ENCODE assay signal across 2 cellular contexts in genomic region chr7:5198741-5199140, GRCh38.
A peak's percentile ranks its signal among the peaks of the same experiment; 100 is the strongest.
TF ChIP-seq lines count a peak whose summit lies in the region.

No MANE protein-coding gene starts in this region.

TF ChIP-seq in A549, 52 proteins besides CTCF, POLR2A, EP300 and RAD21:
- TF ChIP-seq HOXB5 (CRISPR knock-in tag; IDR thresholded peaks at IDR 0.05) (no peak), MAFK (IDR thresholded peaks at IDR 0.05; ENCODE audit: partially characterized antibody) (peak; percentile 98)

TF ChIP-seq in K562, 482 proteins besides CTCF, POLR2A, EP300 and RAD21 (continued from another document):
- TF ChIP-seq PML (IDR thresholded peaks at IDR 0.05; ENCODE audit: low read length) (no peak), ZZZ3 (IDR thresholded peaks at IDR 0.05) (no peak), SMARCA4 (IDR thresholded peaks at IDR 0.05) (no peak), ZBTB2 (IDR thresholded peaks at IDR 0.05) (no peak), C11orf30 (IDR thresholded peaks at IDR 0.05; ENCODE audit: low read depth) (peak; percentile 92), MAFF (IDR thresholded peaks at IDR 0.05; ENCODE audit: low read length) (peak; percentile 97), NR1H2 (CRISPR knock-in tag; IDR thresholded peaks at IDR 0.05) (no peak), MXD1 (CRISPR knock-in tag; IDR thresholded peaks at IDR 0.05; ENCODE audit: borderline replicate concordance, poor library complexity, severe bottlenecking) (no peak), POLR3G (IDR thresholded peaks at IDR 0.05; ENCODE audit: extremely low read depth, insufficient read length, insufficient replicate concordance) (no peak), ZBTB26 (CRISPR knock-in tag; IDR thresholded peaks at IDR 0.05) (no peak), CUX1 (CRISPR knock-in tag; IDR thresholded peaks at IDR 0.05) (no peak), FOXP4 (CRISPR knock-in tag; IDR thresholded peaks at IDR 0.05; ENCODE audit: borderline replicate concordance) (no peak), ZNF584 (CRISPR knock-in tag; IDR thresholded peaks at IDR 0.05; ENCODE audit: low read depth) (no peak), HNRNPUL1 (IDR thresholded peaks at IDR 0.05; ENCODE audit: low read length) (no peak), ATF3 (IDR thresholded peaks at IDR 0.05) (no peak), ATF3 (CRISPR knock-in tag; conservative IDR thresholded peaks at IDR 0.05) (no peak), SNRNP70 (optimal IDR thresholded peaks at IDR 0.05; ENCODE audit: low read depth, low read length) (no peak), ZNF282 (CRISPR knock-in tag; IDR thresholded peaks at IDR 0.05) (no peak), ZNF589 (CRISPR knock-in tag; IDR thresholded peaks at IDR 0.05; ENCODE audit: low read depth) (no peak), CHD4 (IDR thresholded peaks at IDR 0.05; ENCODE audit: insufficient read depth, insufficient replicate concordance, low read depth, low read length, poor library complexity, severe bottlenecking) (no peak), MAFK (IDR thresholded peaks at IDR 0.05; ENCODE audit: low read length) (peak; percentile 97), RFX5 (IDR thresholded peaks at IDR 0.05; ENCODE audit: low read depth, low read length) (no peak), MYNN (IDR thresholded peaks at IDR 0.05) (no peak), MYNN (CRISPR knock-in tag; IDR thresholded peaks at IDR 0.05) (no peak), RBM34 (IDR thresholded peaks at IDR 0.05; ENCODE audit: borderline replicate concordance, insufficient read depth, low read length) (no peak), ZNF316 (IDR thresholded peaks at IDR 0.05) (peak; percentile 96), ARNT (IDR thresholded peaks at IDR 0.05) (no peak), ILF3 (IDR thresholded peaks at IDR 0.05; ENCODE audit: borderline replicate concordance) (no peak), NKRF (IDR thresholded peaks at IDR 0.05; ENCODE audit: borderline replicate concordance) (no peak)
